Comparison of ENCODE assay signal across 8 cellular contexts in genomic region chr7:102431617-102432298, GRCh38. TPM values are rescaled to one million over a fixed set of nuclear protein-coding genes. Genes with fewer than 3 reads are reported as not detected.
DNase-seq lines count a peak whose midpoint lies in the region; ATAC-seq and TF ChIP-seq lines count a peak whose summit lies in the region.

No MANE protein-coding gene starts in this region.

- H3K27ac ChIP-seq in CD8-positive, alpha-beta T cell (ENCODE audit: low read depth, low read length): peak overlapping the region; percentile 55
- H3K27ac ChIP-seq in Panc1 (ENCODE audit: low read length) (peak overlapping the region; percentile 90), mesenchymal stem cell (ENCODE audit: low read length, poor library complexity, severe bottlenecking) (peak overlapping the region; percentile 92), gastrocnemius medialis (peak overlapping the region in 1 of 4 donors; percentile 1)

- no peaks in the 10 kb centered on the region for H3K27me3 ChIP-seq in CD8-positive, alpha-beta T cell (ENCODE audit: insufficient read depth, low read length)
- no peaks in the 10 kb centered on the region for H3K27me3 ChIP-seq in H7 (ENCODE audit: control insufficient read depth, insufficient read depth, low read length)
- no peaks in the 10 kb centered on the region for H3K27me3 ChIP-seq in Panc1 (ENCODE audit: control insufficient read depth, insufficient read depth, low read length)
- H3K27me3 ChIP-seq in mesenchymal stem cell (ENCODE audit: control insufficient read depth in 1 of 2, insufficient read depth in 1 of 2, low read length in 2 of 2): no peaks in the 10 kb centered on the region
- no peaks in the 10 kb centered on the region for H3K27me3 ChIP-seq in gastrocnemius medialis

- H3K4me2 ChIP-seq in mesenchymal stem cell (ENCODE audit: low read length, poor library complexity, severe bottlenecking): peak overlapping the region; percentile 51

- no peaks in the 10 kb centered on the region for H3K27me3 Mint-ChIP-seq in CD8-positive, alpha-beta T cell (ENCODE audit: low read depth)

- H3K36me3 Mint-ChIP-seq in CD8-positive, alpha-beta T cell: peaks cover 6% of the 10 kb centered on the region
- peaks cover 8% of the 10 kb centered on the region in 2 donors for H3K36me3 Mint-ChIP-seq in activated naive CD4-positive, alpha-beta T cell treated with anti-CD3 and anti-CD28 coated beads, Interleukin-2, amount 50 U/mL, for 72 hours

- intact Hi-C loops in CD8-positive, alpha-beta T cell (cut with DNase I, micrococcal nuclease): loop anchor here (2.0 to 5.0 kb wide), 3 partner anchors 27 to 614 kb away; partner anchors contain the start of genes CUX1 (in 1 of the 2) and PRKRIP1 (in 1 of the 2)
- intact Hi-C loops in Panc1 (cut with micrococcal nuclease; ENCODE audit: unreplicated experiment) (no loop called here), gastrocnemius medialis (cut with DNase I; ENCODE audit: low total_unique reads) (no loop called here)

- no peaks in the 10 kb centered on the region for H3K36me3 ChIP-seq in CD8-positive, alpha-beta T cell (ENCODE audit: insufficient read depth, low read length)
- H3K36me3 ChIP-seq in H7 (replicated peaks; ENCODE audit: control insufficient read depth, insufficient read depth, low read length) (peaks cover 2% of the 10 kb centered on the region), Panc1 (ENCODE audit: control insufficient read depth, insufficient read depth, low read length) (no peaks in the 10 kb centered on the region), mesenchymal stem cell (ENCODE audit: control insufficient read depth in 1 of 2, insufficient read depth in 2 of 2, low read depth in 1 of 2, low read length in 2 of 2) (peaks cover 18 to 23% of the 10 kb centered on the region in 2 experiments), gastrocnemius medialis (no peaks in the 10 kb centered on the region)

- H4K8ac ChIP-seq in mesenchymal stem cell (ENCODE audit: low read length): no peak overlapping the region

- H3K14ac ChIP-seq in mesenchymal stem cell (ENCODE audit: low read length in 2 of 2): peak overlapping the region in 1 of 2 experiments; percentile 30

- peaks cover 17% of the 10 kb centered on the region for H3K79me1 ChIP-seq in mesenchymal stem cell (replicated peaks; ENCODE audit: low read length, poor library complexity, severe bottlenecking)

- peak overlapping the region; percentile 30 for H3K4me3 ChIP-seq in CD8-positive, alpha-beta T cell (ENCODE audit: low read depth, low read length)
- H3K4me3 ChIP-seq in H7 (ENCODE audit: insufficient read depth, low read depth, low read length) (no peak overlapping the region), Panc1 (ENCODE audit: low read depth in 2 of 2, low read length in 2 of 2) (peak overlapping the region in 1 of 2 experiments; percentile 18; a peak in 1 of 4 replicates), mesenchymal stem cell (ENCODE audit: insufficient read depth in 1 of 2, low read depth in 1 of 2, low read length in 2 of 2) (no peak overlapping the region), gastrocnemius medialis (no peak overlapping the region)

- peak overlapping the region in 1 of 2 experiments; percentile 93 for H3K18ac ChIP-seq in mesenchymal stem cell (ENCODE audit: low read depth in 1 of 2, low read length in 2 of 2)

- H3K4me3 Mint-ChIP-seq in CD8-positive, alpha-beta T cell: peak overlapping the region; percentile 80

- H2BK12ac ChIP-seq in mesenchymal stem cell (ENCODE audit: low read length in 2 of 2): peak overlapping the region in 1 of 2 experiments; percentile 68

- CTCF ChIA-PET in CD8-positive, alpha-beta T cell (lab: Charles Lee): interaction anchor here (1.4 to 1.5 kb wide), 2 partner anchors 19 to 26 kb away, joined by 7 read pairs; no protein-coding TSS in a partner anchor
- CTCF ChIA-PET in Panc1 (lab: Charles Lee): interaction anchor here (1.3 kb wide), 1 partner anchor 18 kb away, joined by 7 read pairs; no protein-coding TSS in a partner anchor

- H3K4me1 Mint-ChIP-seq in CD8-positive, alpha-beta T cell (ENCODE audit: low read depth): peaks cover 70% of the 10 kb centered on the region

- no TSS peak for BruUV-seq in Panc1 (replicated peaks; lab: Mats Ljungman, UMichigan)

- H3K9ac ChIP-seq in mesenchymal stem cell (ENCODE audit: low read length): no peak overlapping the region

- TF ChIP-seq POLR2A in gastrocnemius medialis (IDR thresholded peaks at IDR 0.05): no peak

- H3K23ac ChIP-seq in mesenchymal stem cell (ENCODE audit: low read length in 2 of 2): peak overlapping the region in 1 of 2 experiments; percentile 23

- H2BK5ac ChIP-seq in mesenchymal stem cell (ENCODE audit: low read depth, low read length, poor library complexity, severe bottlenecking): no peak overlapping the region

- POLR2A ChIA-PET in CD8-positive, alpha-beta T cell (lab: Charles Lee): interaction anchor here (0.9 to 3.2 kb wide), 4 partner anchors 16 to 36 kb away, joined by 4 to 28 read pairs (median 10); partner anchors contain the start of gene PRKRIP1
- POLR2A ChIA-PET in Panc1 (lab: Charles Lee): no interaction called here

- no peak for TF ChIP-seq CTCF in CD8-positive, alpha-beta T cell (IDR thresholded peaks at IDR 0.05)
- no peak for TF ChIP-seq CTCF in Panc1 (IDR thresholded peaks at IDR 0.05)
- TF ChIP-seq CTCF in gastrocnemius medialis (IDR thresholded peaks at IDR 0.05 in 4 of 5, conservative IDR thresholded peaks at IDR 0.05 in 1 of 5): no peak

- H2BK15ac ChIP-seq in mesenchymal stem cell (ENCODE audit: low read depth, poor library complexity, severe bottlenecking): no peak overlapping the region

- H3K4ac ChIP-seq in mesenchymal stem cell (ENCODE audit: low read depth in 1 of 2, low read length in 2 of 2): peak overlapping the region in 1 of 2 experiments; percentile 44

- in situ Hi-C loops in Panc1 (cut with HindIII; ENCODE audit: low pct_unique_long_range_greater_than_20kb, low sequenced_read_pairs) (no loop called here), gastrocnemius medialis (cut with MboI; ENCODE audit: low sequenced_read_pairs in 4 of 4) (no loop called here)

- H3K9me3 Mint-ChIP-seq in CD8-positive, alpha-beta T cell: no peaks in the 10 kb centered on the region
- H3K9me3 Mint-ChIP-seq in activated naive CD4-positive, alpha-beta T cell treated with anti-CD3 and anti-CD28 coated beads, Interleukin-2, amount 50 U/mL, for 72 hours: no peaks in the 10 kb centered on the region

- peak; percentile 67 for ATAC-seq in CD8-positive, alpha-beta T cell
- ATAC-seq in Panc1: peak; percentile 47
- peak; percentile 33 to 48 for ATAC-seq in activated naive CD4-positive, alpha-beta T cell treated with anti-CD3 and anti-CD28 coated beads, Interleukin-2, amount 50 U/mL, for 72 hours
- ATAC-seq in gastrocnemius medialis: no peak
- ATAC-seq in HG02678 (IDR thresholded peaks at IDR 0.05; ENCODE audit: unreplicated experiment): no peak

- H3K9me3 ChIP-seq in CD8-positive, alpha-beta T cell (ENCODE audit: low read length): no peaks in the 10 kb centered on the region
- H3K9me3 ChIP-seq in Panc1 (ENCODE audit: control insufficient read depth, insufficient read depth, low read depth, low read length) (no peaks in the 10 kb centered on the region), mesenchymal stem cell (ENCODE audit: control insufficient read depth, low read length) (no peaks in the 10 kb centered on the region), gastrocnemius medialis (no peaks in the 10 kb centered on the region)

- no peak overlapping the region for H2BK120ac ChIP-seq in mesenchymal stem cell (ENCODE audit: low read depth, low read length)

- H2AK5ac ChIP-seq in mesenchymal stem cell (ENCODE audit: low read length, severe bottlenecking): no peak overlapping the region

- no peak overlapping the region for H4K91ac ChIP-seq in mesenchymal stem cell (ENCODE audit: low read length)

- H2AFZ ChIP-seq in mesenchymal stem cell (ENCODE audit: low read depth, low read length): no peak overlapping the region

- peaks cover 73% of the 10 kb centered on the region for H3K4me1 ChIP-seq in CD8-positive, alpha-beta T cell (ENCODE audit: insufficient read depth, low read length)
- H3K4me1 ChIP-seq in Panc1 (ENCODE audit: control insufficient read depth, insufficient read depth, low read length): peaks cover 31% of the 10 kb centered on the region
- peaks cover 32% of the 10 kb centered on the region for H3K4me1 ChIP-seq in mesenchymal stem cell (ENCODE audit: control insufficient read depth, insufficient read depth, low read depth, low read length)
- peaks cover 9% of the 10 kb centered on the region in 2 donors for H3K4me1 ChIP-seq in gastrocnemius medialis

- peak overlapping the region; percentile 100 for H3K27ac Mint-ChIP-seq in CD8-positive, alpha-beta T cell
- peak overlapping the region; percentile 77 to 81 for H3K27ac Mint-ChIP-seq in activated naive CD4-positive, alpha-beta T cell treated with anti-CD3 and anti-CD28 coated beads, Interleukin-2, amount 50 U/mL, for 72 hours

- peak; percentile 27 to 79 (median 67) for DNase-seq in CD8-positive, alpha-beta T cell
- DNase-seq in H7 (peak; percentile 42), Panc1 (ENCODE audit: low read depth, low spot score) (no peak), mesenchymal stem cell (peak; percentile 41), superior temporal gyrus (ENCODE audit: extremely low spot score) (peak; percentile 74), gastrocnemius medialis (no peak)
- DNase-seq in activated naive CD4-positive, alpha-beta T cell treated with anti-CD3 and anti-CD28 coated beads, Interleukin-2, amount 50 U/mL, for 72 hours (ENCODE audit: low spot score in 2 of 2): peak; percentile 42 to 67

- WGBS in mesenchymal stem cell: 60% methylated on average over 17 of the region's 17 CpGs

RNA-seq across cellular contexts. Expression of gene ORAI2, which starts 1.6 kb away (rescaled TPM):
- 10 to 100 TPM; 20.4 to 25.5 TPM for total RNA-seq in CD8-positive, alpha-beta T cell
- total RNA-seq in H7 (2014; rRNA removed; shearing (Covaris generic)): 13.3 and 17.3 TPM in 2 replicates
- 76.9 TPM for total RNA-seq in Panc1 (2021; ENCODE audit: unreplicated experiment)
- polyA plus RNA-seq in Panc1 (2012; ENCODE audit: insufficient read length): 96.0 TPM
- 10 to 100 TPM; 25.8 to 26.7 TPM for total RNA-seq in activated naive CD4-positive, alpha-beta T cell treated with anti-CD3 and anti-CD28 coated beads, Interleukin-2, amount 50 U/mL, for 72 hours
- polyA plus RNA-seq in mesenchymal stem cell (2013, experiment 1 of 2): 65.2 TPM
- 65.3 TPM for polyA plus RNA-seq in mesenchymal stem cell (2013, experiment 2 of 2)
- total RNA-seq in gastrocnemius medialis: 1 to 10 TPM; 1.8 to 4.1 (median 2.3) TPM

RNA-seq across cellular contexts. Expression of gene ALKBH4, which starts 32.9 kb away (rescaled TPM):
- total RNA-seq in CD8-positive, alpha-beta T cell: 1 to 10 TPM; 4.4 to 5.2 TPM
- total RNA-seq in H7 (2014; rRNA removed; shearing (Covaris generic)): 29.1 and 30.5 TPM in 2 replicates
- total RNA-seq in Panc1 (2021; ENCODE audit: unreplicated experiment): 19.0 TPM
- polyA plus RNA-seq in Panc1 (2012; ENCODE audit: insufficient read length): 21.7 TPM
- total RNA-seq in activated naive CD4-positive, alpha-beta T cell treated with anti-CD3 and anti-CD28 coated beads, Interleukin-2, amount 50 U/mL, for 72 hours: 1 to 10 TPM; 8.2 to 9.3 TPM
- 9.1 TPM for polyA plus RNA-seq in mesenchymal stem cell (2013, experiment 1 of 2)
- polyA plus RNA-seq in mesenchymal stem cell (2013, experiment 2 of 2): 8.9 TPM
- total RNA-seq in gastrocnemius medialis: 10 to 100 TPM in 2 of 4 donors, 1 to 10 TPM in 2; 8.7 to 15.1 (median 10.9) TPM

RNA-seq across cellular contexts. Expression of gene LRWD1, which starts 33.0 kb away (rescaled TPM):
- total RNA-seq in CD8-positive, alpha-beta T cell: 10 to 100 TPM; 14.9 to 19.1 TPM
- 54.0 and 67.2 TPM in 2 replicates for total RNA-seq in H7 (2014; rRNA removed; shearing (Covaris generic))
- total RNA-seq in Panc1 (2021; ENCODE audit: unreplicated experiment) (55.8 TPM), gastrocnemius medialis (10 to 100 TPM in 3 of 4 donors, 1 to 10 TPM in 1; 7.5 to 24.5 (median 18.0) TPM)
- polyA plus RNA-seq in Panc1 (2012; ENCODE audit: insufficient read length): 96.8 TPM
- total RNA-seq in activated naive CD4-positive, alpha-beta T cell treated with anti-CD3 and anti-CD28 coated beads, Interleukin-2, amount 50 U/mL, for 72 hours: 10 to 100 TPM; 11.6 to 12.5 TPM
- 6.8 TPM for polyA plus RNA-seq in mesenchymal stem cell (2013, experiment 1 of 2)
- 7.0 TPM for polyA plus RNA-seq in mesenchymal stem cell (2013, experiment 2 of 2)

RNA-seq across cellular contexts. Expression of gene PRKRIP1, which starts 35.6 kb away (rescaled TPM):
- total RNA-seq in CD8-positive, alpha-beta T cell: 10 to 100 TPM; 51.1 to 57.2 TPM
- 20.5 and 24.4 TPM in 2 replicates for total RNA-seq in H7 (2014; rRNA removed; shearing (Covaris generic))
- total RNA-seq in Panc1 (2021; ENCODE audit: unreplicated experiment): 24.9 TPM
- polyA plus RNA-seq in Panc1 (2012; ENCODE audit: insufficient read length): 26.7 TPM
- total RNA-seq in activated naive CD4-positive, alpha-beta T cell treated with anti-CD3 and anti-CD28 coated beads, Interleukin-2, amount 50 U/mL, for 72 hours: 10 to 100 TPM; 22.9 to 42.3 TPM
- polyA plus RNA-seq in mesenchymal stem cell (2013, experiment 1 of 2): 22.0 TPM
- polyA plus RNA-seq in mesenchymal stem cell (2013, experiment 2 of 2): 20.5 TPM
- total RNA-seq in gastrocnemius medialis: 10 to 100 TPM in 3 of 4 donors, 1 to 10 TPM in 1; 6.1 to 22.1 (median 13.4) TPM

RNA-seq across cellular contexts. Expression of gene POLR2J, which starts 47.0 kb away (rescaled TPM):
- 10 to 100 TPM; 37.4 to 42.9 TPM for total RNA-seq in CD8-positive, alpha-beta T cell
- total RNA-seq in H7 (2014; rRNA removed; shearing (Covaris generic)): 40.9 and 42.2 TPM in 2 replicates
- total RNA-seq in Panc1 (2021; ENCODE audit: unreplicated experiment): 69.4 TPM
- polyA plus RNA-seq in Panc1 (2012; ENCODE audit: insufficient read length): 81.8 TPM
- 10 to 100 TPM; 56.9 to 79.6 TPM for total RNA-seq in activated naive CD4-positive, alpha-beta T cell treated with anti-CD3 and anti-CD28 coated beads, Interleukin-2, amount 50 U/mL, for 72 hours
- 127 TPM for polyA plus RNA-seq in mesenchymal stem cell (2013, experiment 1 of 2)
- polyA plus RNA-seq in mesenchymal stem cell (2013, experiment 2 of 2): 125 TPM
- 10 to 100 TPM; 25.7 to 67.9 (median 51.6) TPM for total RNA-seq in gastrocnemius medialis

Comparison
In these comparisons a context has a peak if more than half of its experiments do, and no peak if none do; other contexts are left out.
1. ATAC-seq: peak in CD8-positive, alpha-beta T cell (single experiment), Panc1 (single experiment) and activated naive CD4-positive, alpha-beta T cell treated with anti-CD3 and anti-CD28 coated beads, Interleukin-2, amount 50 U/mL, for 72 hours (2 of 2); none in gastrocnemius medialis (0 of 2) and HG02678 (single experiment).
2. DNase-seq: peak in CD8-positive, alpha-beta T cell (7 of 7), H7 (single experiment), activated naive CD4-positive, alpha-beta T cell treated with anti-CD3 and anti-CD28 coated beads, Interleukin-2, amount 50 U/mL, for 72 hours (2 of 2), mesenchymal stem cell (single experiment) and superior temporal gyrus (single experiment); none in Panc1 (single experiment) and gastrocnemius medialis (0 of 2).
3. intact Hi-C loops: an anchor here in CD8-positive, alpha-beta T cell (2.0 to 5.0 kb wide); none called in Panc1 and gastrocnemius medialis.